33 cellular contexts compared by ENCODE assay signal in the genomic region with DNA sequence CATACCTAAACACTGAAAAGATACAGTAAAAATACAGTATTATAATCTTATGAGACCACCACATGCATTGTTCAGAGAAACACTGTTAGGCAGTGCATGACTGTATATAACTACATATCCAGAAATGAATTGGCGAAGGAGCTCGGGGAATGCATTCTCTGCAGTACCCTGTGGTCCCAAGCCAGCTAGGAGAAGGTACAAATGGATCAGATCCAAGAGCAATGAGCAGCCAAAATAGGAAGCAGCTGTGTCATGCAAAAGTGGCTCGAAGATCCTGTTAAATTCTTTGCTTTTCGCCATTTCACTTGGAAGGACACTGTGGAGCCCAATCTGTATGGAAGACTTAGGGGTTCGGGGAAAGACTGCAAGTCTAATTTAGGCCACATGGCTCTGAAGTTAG.
"Had no signal": no experiment of that assay in that cellular context is flagged by ENCODE, and none has a peak within 500 bp of the region (broad histone marks: within the 10 kb centered on the region; RNA-seq: fewer than 3 reads in every experiment).

No MANE protein-coding gene starts in this region.

- H3K27me3 ChIP-seq: brain microvascular endothelial cell, esophagus muscularis mucosa, gastrocnemius medialis, heart left ventricle had no signal

- H3K9me3 ChIP-seq: esophagus muscularis mucosa, gastrocnemius medialis had no signal

- H3K4me1 ChIP-seq: esophagus muscularis mucosa, foreskin keratinocyte had no signal

- DNase-seq: activated B cell treated with CpG ODN at 0.5 μM for 24 hours; activated CD4-positive, alpha-beta memory T cell treated with anti-CD3 and anti-CD28 coated beads for 36 hours; activated CD4-positive, alpha-beta T cell treated with anti-CD3 and anti-CD28 coated beads for 48 hours; activated CD8-positive, alpha-beta memory T cell treated with anti-CD3 and anti-CD28 coated beads, Interleukin-2, amount 10 ng/mL, durations not matched to agents 7 days and 5 days; activated CD8-positive, alpha-beta memory T cell treated with anti-CD3 and anti-CD28 coated beads, Interleukin-2, amount 50 U/mL, for 4 hours; activated CD8-positive, alpha-beta T cell treated with anti-CD3 and anti-CD28 coated beads, Interleukin-2, amount 10 ng/mL, durations not matched to agents 7 days and 5 days; activated gamma-delta T cell treated with Interleukin-2 at 50 U/mL for 16 hours; activated naive CD4-positive, alpha-beta T cell treated with anti-CD3 and anti-CD28 coated beads, Interleukin-2, amount 50 U/mL, for 16 hours; activated naive CD4-positive, alpha-beta T cell treated with Interleukin-2 at 50 U/mL for 16 hours; activated T-cell treated with anti-CD3 and anti-CD28 coated beads, Interleukin-2, amount 50 U/mL, for 1 hour; activated T-cell treated with anti-CD3 and anti-CD28 coated beads, Interleukin-2, amount 50 U/mL, for 72 hours; amniotic stem cell; anterior cingulate cortex; brain microvascular endothelial cell; caudate nucleus; cortex of kidney; dermis blood vessel endothelial cell; effector CD4-positive, alpha-beta T cell; effector memory CD8-positive, alpha-beta T cell; erythroblast; foreskin keratinocyte; gastrocnemius medialis; glutamatergic neuron; heart left ventricle; T-helper 1 cell; T-helper 17 cell; T1000; WERI-Rb-1 had no signal

- H3K4me3 ChIP-seq: esophagus muscularis mucosa, gastrocnemius medialis, heart left ventricle had no signal

- H3K36me3 ChIP-seq: brain microvascular endothelial cell, esophagus muscularis mucosa, gastrocnemius medialis, heart left ventricle, WERI-Rb-1 had no signal

- ATAC-seq: activated CD4-positive, CD25-positive, alpha-beta regulatory T cell treated with anti-CD3 and anti-CD28 coated beads, Interleukin-2, amount 50 U/mL, for 24 hours; activated CD8-positive, alpha-beta memory T cell treated with anti-CD3 and anti-CD28 coated beads, Interleukin-2, amount 10 ng/mL, durations not matched to agents 7 days and 5 days; activated CD8-positive, alpha-beta T cell treated with anti-CD3 and anti-CD28 coated beads, Interleukin-2, amount 10 ng/mL, durations not matched to agents 7 days and 5 days; activated T-cell treated with anti-CD3 and anti-CD28 coated beads, Interleukin-2, amount 50 U/mL, for 72 hours; effector memory CD8-positive, alpha-beta T cell; foreskin keratinocyte; gastrocnemius medialis; T-helper 17 cell had no signal

- FAIRE-seq: astrocyte, bronchial epithelial cell, colon had no signal

- H3K27ac ChIP-seq: brain microvascular endothelial cell, esophagus muscularis mucosa, foreskin keratinocyte, heart left ventricle, WERI-Rb-1 had no signal
